ENCODE assay signal across 8 cellular contexts in the genomic region with DNA sequence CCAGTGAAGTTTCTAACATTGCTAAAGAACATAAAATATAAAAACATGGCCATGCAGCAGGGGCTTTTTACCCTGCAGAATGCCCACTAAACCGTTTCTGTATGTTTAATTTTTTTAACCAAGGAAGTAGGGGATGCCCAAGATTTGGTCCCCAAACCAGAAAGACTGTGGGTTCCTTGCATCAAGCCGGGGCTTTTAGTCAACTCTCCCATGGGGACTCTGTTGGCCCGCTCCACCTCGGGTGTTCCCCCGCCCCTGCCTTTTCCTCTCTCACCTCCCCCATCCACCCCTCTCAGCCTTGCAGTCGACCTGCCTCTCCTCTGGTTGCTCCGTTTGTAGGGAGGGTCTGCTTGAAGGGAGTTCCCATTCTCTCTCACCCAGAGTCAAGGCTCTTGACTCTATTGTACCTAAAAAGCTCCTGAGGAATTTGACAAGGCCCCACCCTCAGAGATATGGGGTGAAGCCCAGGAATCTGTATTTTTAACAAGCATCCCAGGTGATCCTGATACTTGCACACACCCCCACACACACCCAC.
DNase-seq lines count a peak whose midpoint lies in the region; ATAC-seq and TF ChIP-seq lines count a peak whose summit lies in the region.

No MANE protein-coding gene starts in this region.

- H3K27me3 Mint-ChIP-seq in Calu3 (ENCODE audit: unreplicated experiment) = no peaks in the 10 kb centered on the region
- H3K27me3 Mint-ChIP-seq in activated naive CD8-positive, alpha-beta T cell treated with anti-CD3 and anti-CD28 coated beads, Interleukin-2, amount 10 ng/mL, durations not matched to agents 7 days and 5 days = no peaks in the 10 kb centered on the region

- no peaks in the 10 kb centered on the region for H3K27me3 ChIP-seq in SJCRH30

- peak overlapping the region; percentile 8; the same call in 1 of the 2 replicates for H3K27ac ChIP-seq in SJCRH30

- H3K36me3 ChIP-seq in SJCRH30 = no peaks in the 10 kb centered on the region

- H3K4me3 Mint-ChIP-seq in Calu3 (ENCODE audit: low read depth, unreplicated experiment) = peak overlapping the region; percentile 33
- peak overlapping the region; percentile 64 for H3K4me3 Mint-ChIP-seq in activated naive CD8-positive, alpha-beta T cell treated with anti-CD3 and anti-CD28 coated beads, Interleukin-2, amount 10 ng/mL, durations not matched to agents 7 days and 5 days

- peaks cover 15% of the 10 kb centered on the region for H3K4me1 Mint-ChIP-seq in Calu3 (ENCODE audit: low read depth, unreplicated experiment)
- H3K4me1 Mint-ChIP-seq in activated naive CD8-positive, alpha-beta T cell treated with anti-CD3 and anti-CD28 coated beads, Interleukin-2, amount 10 ng/mL, durations not matched to agents 7 days and 5 days = peaks cover 74% of the 10 kb centered on the region

- intact Hi-C loops in Calu3 (cut with micrococcal nuclease; ENCODE audit: unreplicated experiment) = no loop called here

- CTCF ChIA-PET in Calu3 (lab: Charles Lee) = interaction anchor here (0.7 to 1.4 kb wide), 4 partner anchors 14 to 72 kb away, joined by 3 to 4 read pairs (median 4); no protein-coding TSS in a partner anchor

- POLR2A ChIA-PET in activated naive CD8-positive, alpha-beta T cell treated with anti-CD3 and anti-CD28 coated beads, Interleukin-2, amount 10 ng/mL, durations not matched to agents 7 days and 5 days (lab: Charles Lee) = interaction anchor here (0.7 to 1.8 kb wide), 27 partner anchors 9 to 411 kb away, joined by 3 to 25 read pairs (median 4); a partner anchor contains a TSS

- no peak for DNase-seq in Calu3
- no peak for DNase-seq in SJCRH30
- DNase-seq in activated naive CD8-positive, alpha-beta T cell treated with anti-CD3 and anti-CD28 coated beads, Interleukin-2, amount 10 ng/mL, durations not matched to agents 7 days and 5 days = peak; percentile 56
- peak; percentile 63 to 78 (median 67) for DNase-seq in stimulated activated CD4-positive, alpha-beta T cell treated with anti-CD3 and anti-CD28 coated beads, Interleukin-12 subunit alpha, Interleukin-12 subunit beta, amount 100 ng/mL, for 48 hours (ENCODE audit: low read depth in 2 of 3, low spot score in 1 of 3)
- DNase-seq in NCI-H1417 treated with DMSO at 0.1 percent for 48 hours (lab: John Stamatoyannopoulos, UW) = no peak

- no TSS peak for BruUV-seq in Calu3 (replicated peaks; lab: Mats Ljungman, UMichigan)

- H3K4me1 ChIP-seq in SJCRH30 = peaks cover 15% of the 10 kb centered on the region

- peak overlapping the region; percentile 68 for H3K27ac Mint-ChIP-seq in Calu3 (ENCODE audit: unreplicated experiment)
- H3K27ac Mint-ChIP-seq in activated naive CD8-positive, alpha-beta T cell treated with anti-CD3 and anti-CD28 coated beads, Interleukin-2, amount 10 ng/mL, durations not matched to agents 7 days and 5 days = peak overlapping the region; percentile 93

- no peaks in the 10 kb centered on the region for H3K9me3 ChIP-seq in SJCRH30 (replicated peaks)

- H3K36me3 Mint-ChIP-seq in Calu3 (ENCODE audit: insufficient read depth, unreplicated experiment) = peaks cover 6% of the 10 kb centered on the region
- H3K36me3 Mint-ChIP-seq in activated naive CD8-positive, alpha-beta T cell treated with anti-CD3 and anti-CD28 coated beads, Interleukin-2, amount 10 ng/mL, durations not matched to agents 7 days and 5 days = peaks cover 23% of the 10 kb centered on the region

- no peak for ATAC-seq in activated naive CD8-positive, alpha-beta T cell treated with anti-CD3 and anti-CD28 coated beads, Interleukin-2, amount 10 ng/mL, durations not matched to agents 7 days and 5 days (ENCODE audit: low read depth)
- ATAC-seq in GM21717 (IDR thresholded peaks at IDR 0.05; ENCODE audit: unreplicated experiment) (no peak), HG03439 (IDR thresholded peaks at IDR 0.05; ENCODE audit: unreplicated experiment) (no peak), GM21576 (IDR thresholded peaks at IDR 0.05; ENCODE audit: unreplicated experiment) (no peak)

- no peak overlapping the region for H3K4me3 ChIP-seq in SJCRH30

- TF ChIP-seq CTCF in Calu3 (IDR thresholded peaks at IDR 0.05; ENCODE audit: unreplicated experiment) = no peak

- peaks cover 2% of the 10 kb centered on the region for H3K9me3 Mint-ChIP-seq in Calu3 (ENCODE audit: low read depth, unreplicated experiment)
- H3K9me3 Mint-ChIP-seq in activated naive CD8-positive, alpha-beta T cell treated with anti-CD3 and anti-CD28 coated beads, Interleukin-2, amount 10 ng/mL, durations not matched to agents 7 days and 5 days = peaks cover 2% of the 10 kb centered on the region

Comparison
In these comparisons a context has a peak if more than half of its experiments do, and no peak if none do; other contexts are left out.
1. DNase-seq: peak in activated naive CD8-positive, alpha-beta T cell treated with anti-CD3 and anti-CD28 coated beads, Interleukin-2, amount 10 ng/mL, durations not matched to agents 7 days and 5 days (single experiment) and stimulated activated CD4-positive, alpha-beta T cell treated with anti-CD3 and anti-CD28 coated beads, Interleukin-12 subunit alpha, Interleukin-12 subunit beta, amount 100 ng/mL, for 48 hours (3 of 3); none in Calu3 (single experiment), SJCRH30 (0 of 2) and NCI-H1417 treated with DMSO at 0.1 percent for 48 hours (single experiment).